ENCODE assay signal across 8 cellular contexts in genomic region chr6:28923318-28924102, GRCh38. TPM values are rescaled to one million over a fixed set of nuclear protein-coding genes. Genes with fewer than 3 reads are reported as not detected.
DNase-seq lines count a peak whose midpoint lies in the region; ATAC-seq and TF ChIP-seq lines count a peak whose summit lies in the region.

TRIM27 (minus strand) TSS chr6:28923985; CDS start chr6:28923632, 353 bp downstream.

- peaks cover 45% of the 10 kb centered on the region for H3K36me3 ChIP-seq in DND-41 (ENCODE audit: insufficient read depth, low read length)
- H3K36me3 ChIP-seq in stomach = peaks cover 25 to 33% (median 33%) of the 10 kb centered on the region in 4 donors

- H3K4me1 ChIP-seq in DND-41 (ENCODE audit: insufficient read depth, low read length) (peaks cover 46% of the 10 kb centered on the region), stomach (peaks cover 14 to 51% (median 35%) of the 10 kb centered on the region in 4 donors)

- TF ChIP-seq CTCF in DND-41 (IDR thresholded peaks at IDR 0.05; ENCODE audit: borderline replicate concordance, extremely low read depth, low read length, poor library complexity, severe bottlenecking) = no peak
- TF ChIP-seq CTCF in fibroblast of the aortic adventitia (IDR thresholded peaks at IDR 0.05; ENCODE audit: insufficient read depth, low read length) = no peak
- TF ChIP-seq CTCF in nephron (IDR thresholded peaks at IDR 0.05; ENCODE audit: unreplicated experiment in 3 of 3) = no peak
- peak in 2 of 7 experiments; percentile 11 to 15 for TF ChIP-seq CTCF in stomach (IDR thresholded peaks at IDR 0.05)

- no peak for TF ChIP-seq RAD21 in Ishikawa (IDR thresholded peaks at IDR 0.05; ENCODE audit: low read depth)

- H3K79me2 ChIP-seq in DND-41 (ENCODE audit: insufficient read depth, low read length) = peaks cover 52% of the 10 kb centered on the region

- H3K27ac Mint-ChIP-seq in nephron = peak within 1 kb of the TSS; percentile 95 to 98 (median 97)

- peaks cover 36% of the 10 kb centered on the region for H3K36me3 Mint-ChIP-seq in nephron (ENCODE audit: low read depth)

- WGBS in stomach, 5 donors = 0 to 1% (median 0%) methylated on average over 16 to 89 of the region's 89 CpGs

- peaks cover 24% of the 10 kb centered on the region for H3K4me1 Mint-ChIP-seq in nephron

- H3K27ac ChIP-seq in DND-41 (ENCODE audit: low read length) (peak within 1 kb of the TSS; percentile 96), stomach (peak within 1 kb of the TSS; percentile 86 to 98 (median 92))

- H3K4me3 Mint-ChIP-seq in nephron = peak within 1 kb of the TSS; percentile 89 to 96 (median 90)

- H3K4me3 ChIP-seq in DND-41 (ENCODE audit: low read depth in 1 of 2, low read length in 2 of 2) = peak within 1 kb of the TSS; percentile 82 to 95
- H3K4me3 ChIP-seq in fibroblast of the aortic adventitia (ENCODE audit: low read depth, low read length) = peak within 1 kb of the TSS; percentile 96
- peak within 1 kb of the TSS; percentile 72 to 89 (median 88) for H3K4me3 ChIP-seq in stomach

- H3K27me3 ChIP-seq in DND-41 (ENCODE audit: insufficient read depth, low read length, poor library complexity) (no peaks in the 10 kb centered on the region), stomach (no peaks in the 10 kb centered on the region)

- peak within 1 kb of the TSS; percentile 80 for H2AFZ ChIP-seq in DND-41 (ENCODE audit: low read depth, low read length)

- H3K9ac ChIP-seq in DND-41 (ENCODE audit: low read depth, low read length) = peak within 1 kb of the TSS; percentile 97

- peak in 2 of 4 donors; percentile 41 to 83 for TF ChIP-seq POLR2A in stomach (IDR thresholded peaks at IDR 0.05)

- no peak; the same call in 1 of the 2 replicates for TF ChIP-seq EP300 in Ishikawa (IDR thresholded peaks at IDR 0.05; ENCODE audit: borderline replicate concordance)
- TF ChIP-seq EP300 in stomach (IDR thresholded peaks at IDR 0.05) = no peak

- no peaks in the 10 kb centered on the region for H3K27me3 Mint-ChIP-seq in nephron (ENCODE audit: low read depth)

- DNase-seq in DND-41 (peak; percentile 83), RKO (ENCODE audit: low spot score) (peak; percentile 93), fibroblast of the aortic adventitia (ENCODE audit: low read depth) (peak; percentile 72), stomach (peak; percentile 92)
- DNase-seq in activated effector memory CD4-positive, alpha-beta T cell treated with Interleukin-2 at 50 U/mL for 16 hours = peak; percentile 76

- H4K20me1 ChIP-seq in DND-41 (ENCODE audit: insufficient read depth, low read length) = peaks cover 30% of the 10 kb centered on the region

- H3K4me2 ChIP-seq in DND-41 (ENCODE audit: insufficient read depth, low read length) = peak within 1 kb of the TSS; percentile 91

- peak; percentile 88 for ATAC-seq in DND-41 (ENCODE audit: insufficient read depth, low read depth)
- ATAC-seq in GM21576 (IDR thresholded peaks at IDR 0.05; ENCODE audit: unreplicated experiment) = peak; percentile 75

- no peaks in the 10 kb centered on the region for H3K9me3 Mint-ChIP-seq in nephron

- H3K9me3 ChIP-seq in DND-41 (ENCODE audit: insufficient read depth, low read length, severe bottlenecking) (no peaks in the 10 kb centered on the region), stomach (no peaks in the 10 kb centered on the region)

- intact Hi-C loops in stomach (cut with DNase I; ENCODE audit: low total_unique reads) = no loop called here

TF ChIP-seq in Ishikawa, 13 proteins besides CTCF, POLR2A, EP300 and RAD21:
- TF ChIP-seq TEAD4 (IDR thresholded peaks at IDR 0.05) (peak; percentile 35; the same call in 1 of the 2 replicates), YY1 (IDR thresholded peaks at IDR 0.05; ENCODE audit: low read depth) (peak; percentile 54; the same call in 1 of the 2 replicates), EGR1 (IDR thresholded peaks at IDR 0.05) (0 out of 2 replicates have a peak, but pooled peaks have one; percentile 15), NFIC (IDR thresholded peaks at IDR 0.05) (peak; percentile 85), ZBTB7A (IDR thresholded peaks at IDR 0.05; ENCODE audit: low read depth) (peak; percentile 30; the same call in 1 of the 2 replicates), USF1 (IDR thresholded peaks at IDR 0.05) (no peak; the same call in 1 of the 2 replicates), TAF1 (IDR thresholded peaks at IDR 0.05; ENCODE audit: low read depth) (peak; percentile 93), TCF12 (IDR thresholded peaks at IDR 0.05; ENCODE audit: low read depth) (peak; percentile 68), CEBPB (IDR thresholded peaks at IDR 0.05) (no peak; the same call in 1 of the 2 replicates), REST (IDR thresholded peaks at IDR 0.05; ENCODE audit: low read depth) (no peak), MAX (IDR thresholded peaks at IDR 0.05) (peak; percentile 77), CREB1 (IDR thresholded peaks at IDR 0.05; ENCODE audit: low read depth) (0 out of 2 replicates have a peak, but pooled peaks have one; percentile 31), FOXM1 (IDR thresholded peaks at IDR 0.05; ENCODE audit: borderline replicate concordance, low read depth) (0 out of 2 replicates have a peak, but pooled peaks have one; percentile 25)

RNA-seq across cellular contexts. Expression of gene TRIM27, which starts in this region (rescaled TPM):
- total RNA-seq in fibroblast of the aortic adventitia (ENCODE audit: low replicate concordance) (32.7 and 49.7 TPM in 2 replicates), stomach (100 to 1,000 TPM in 1 of 5 donors, 10 to 100 TPM in 4; 59.1 to 102 (median 77.7) TPM)
- polyA plus RNA-seq in stomach = 10 to 100 TPM; 24.2 to 33.5 (median 31.6) TPM

Comparison
In these comparisons a context has a peak if more than half of its experiments do, and no peak if none do; other contexts are left out.
1. Peak in every context shown above with its lines: DNase-seq, ATAC-seq, H3K4me3 ChIP-seq and H3K27ac ChIP-seq.